1 cellular context compared by ENCODE assay signal in genomic region chr5:142924135-142924883, GRCh38.
TF ChIP-seq lines count a peak whose summit lies in the region.

No MANE protein-coding gene starts in this region.

TF ChIP-seq in HCT116, 20 proteins besides CTCF, POLR2A, EP300 and RAD21 (continued from another document):
- TF ChIP-seq ATF3 (IDR thresholded peaks at IDR 0.05) (no peak), SRF (IDR thresholded peaks at IDR 0.05; ENCODE audit: low read depth) (no peak), CBX3 (IDR thresholded peaks at IDR 0.05; ENCODE audit: low read depth) (no peak), EZH2phosphoT487 (IDR thresholded peaks at IDR 0.05; ENCODE audit: borderline replicate concordance) (no peak)
TF ChIP-seq in HCT116: peak in this region for 0.
